Comparison of ENCODE assay signal across 25 cellular contexts in the genomic region with DNA sequence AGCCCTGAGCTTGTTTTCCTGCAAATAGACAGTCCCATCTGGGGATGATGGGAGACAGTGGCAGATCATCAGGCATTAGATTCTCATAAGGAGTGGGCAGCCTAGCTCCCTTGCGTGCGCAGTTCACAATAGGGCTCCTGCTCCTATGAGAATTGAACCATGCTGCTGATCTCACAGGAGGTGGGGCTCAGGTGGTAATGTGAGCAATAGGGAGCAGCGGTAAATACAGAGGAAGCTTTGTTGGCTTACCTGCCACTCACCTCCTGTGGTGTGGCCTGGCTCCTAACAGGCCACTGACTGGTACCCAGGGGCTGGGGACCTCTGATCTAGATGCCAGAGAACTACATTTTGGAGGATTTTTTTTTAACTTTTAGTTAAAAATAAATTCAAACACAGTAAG.
"Had no signal": no experiment of that assay in that cellular context is flagged by ENCODE, and none has a peak within 500 bp of the region (broad histone marks: within the 10 kb centered on the region; RNA-seq: fewer than 3 reads in every experiment).

No MANE protein-coding gene starts in this region.

- H3K27me3 Mint-ChIP-seq: dendritic cell treated with granulocyte-macrophage colony-stimulating factor and Interleukin-4, amounts not matched to agents 40 ng/mL and 50 ng/mL, for 4 days had no signal

- DNase-seq: colonic mucosa; cortex of kidney; dermis blood vessel endothelial cell; dorsolateral prefrontal cortex; effector CD4-positive, alpha-beta T cell; effector CD8-positive, alpha-beta T cell; effector memory CD4-positive, alpha-beta T cell; effector memory CD8-positive, alpha-beta T cell; endodermal cell; erythroblast; esophagus squamous epithelium; foreskin fibroblast; foreskin keratinocyte; foreskin melanocyte; gastrocnemius medialis; glutamatergic neuron; head of caudate nucleus; heart left ventricle; heart right ventricle had no signal

- H3K27ac ChIP-seq: colonic mucosa, coronary artery, dorsolateral prefrontal cortex, epithelial cell of prostate, esophagus muscularis mucosa, esophagus squamous epithelium, foreskin keratinocyte, gastrocnemius medialis, gastroesophageal sphincter, heart left ventricle, heart right ventricle had no signal

- H3K4me3 Mint-ChIP-seq: dendritic cell treated with granulocyte-macrophage colony-stimulating factor and Interleukin-4, amounts not matched to agents 40 ng/mL and 50 ng/mL, for 4 days; effector memory CD8-positive, alpha-beta T cell; endodermal cell had no signal

- H3K9me3 Mint-ChIP-seq: effector memory CD8-positive, alpha-beta T cell had no signal

- H3K4me1 ChIP-seq: colonic mucosa, esophagus muscularis mucosa, esophagus squamous epithelium, foreskin keratinocyte, gastrocnemius medialis, gastroesophageal sphincter, heart left ventricle, heart right ventricle had no signal

- H3K4me3 ChIP-seq: colonic mucosa, coronary artery, dorsolateral prefrontal cortex, esophagus muscularis mucosa, esophagus squamous epithelium, gastrocnemius medialis, gastroesophageal sphincter, heart left ventricle, heart right ventricle had no signal

- ATAC-seq: effector memory CD8-positive, alpha-beta T cell; esophagus mucosa; foreskin keratinocyte; gastrocnemius medialis; gastroesophageal sphincter; heart left ventricle; heart right ventricle had no signal

- H3K36me3 ChIP-seq: colonic mucosa, esophagus muscularis mucosa, esophagus squamous epithelium, gastrocnemius medialis, gastroesophageal sphincter, heart left ventricle, heart right ventricle had no signal

- H3K27ac Mint-ChIP-seq: dendritic cell treated with granulocyte-macrophage colony-stimulating factor and Interleukin-4, amounts not matched to agents 40 ng/mL and 50 ng/mL, for 4 days; effector memory CD8-positive, alpha-beta T cell; endodermal cell had no signal

- H3K4me1 Mint-ChIP-seq: endodermal cell had no signal

- H3K9me3 ChIP-seq: colonic mucosa, gastrocnemius medialis had no signal
